Comparison of ENCODE assay signal across 6 cellular contexts in genomic region chr3:3729261-3729660, GRCh38.
"Had no signal": no experiment of that assay in that cellular context is flagged by ENCODE, and none has a peak within 500 bp of the region (broad histone marks: within the 10 kb centered on the region; RNA-seq: fewer than 3 reads in every experiment).

No MANE protein-coding gene starts in this region.

- ATAC-seq: HepG2, K562 had no signal

- FAIRE-seq: HepG2, HTR-8/SVneo, K562 had no signal

- DNase-seq: IMR-90, KBM-7 had no signal

- H3K27ac ChIP-seq: HL-60 had no signal

- H3K4me3 ChIP-seq: K562 had no signal
